8 cellular contexts compared by ENCODE assay signal in the genomic region with DNA sequence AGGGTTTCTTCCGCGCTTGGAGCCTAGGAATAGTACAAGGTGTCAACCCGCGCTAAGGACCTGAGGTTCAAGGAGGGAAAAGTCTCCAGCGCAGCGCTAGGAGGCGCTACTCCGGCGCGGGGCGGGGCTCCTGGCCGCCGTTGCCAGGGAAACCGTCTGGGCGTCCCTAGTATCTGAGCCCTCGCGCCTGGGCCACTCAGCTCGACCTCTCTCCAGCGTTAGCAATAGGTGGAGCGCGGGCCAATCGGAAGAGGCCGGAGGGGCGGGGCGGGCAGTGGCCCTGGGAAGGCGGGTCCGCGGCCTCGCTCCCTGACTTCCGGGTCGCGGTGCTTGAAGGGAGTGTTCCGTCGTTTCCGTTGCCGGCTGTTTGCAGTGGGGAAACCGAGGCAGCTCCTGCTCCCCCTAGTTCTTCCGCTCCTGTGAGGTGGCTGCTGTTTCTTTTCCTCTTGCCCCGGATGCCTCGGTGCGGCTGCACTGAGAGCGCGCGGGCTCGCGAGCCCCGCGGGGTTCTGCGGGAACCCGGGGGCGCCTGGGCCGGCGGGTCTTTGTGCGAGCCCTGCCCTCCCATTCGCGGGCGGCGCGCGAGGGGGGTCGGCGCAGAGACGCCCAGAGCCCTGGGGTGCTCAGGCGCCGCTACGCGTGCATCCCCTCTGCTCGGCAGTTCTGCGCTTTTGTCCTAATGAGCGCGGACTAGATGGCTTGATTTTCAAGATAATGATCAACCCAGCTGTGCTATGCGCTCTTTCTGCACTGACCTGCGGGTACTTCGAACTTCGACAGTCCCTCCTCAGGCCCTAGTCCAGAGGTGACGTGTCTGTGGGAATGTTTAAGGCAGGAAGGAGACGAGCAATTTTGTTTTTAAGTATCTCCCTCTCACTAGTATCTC. TPM values are rescaled to one million over a fixed set of nuclear protein-coding genes. Genes with fewer than 3 reads are reported as not detected.
DNase-seq lines count a peak whose midpoint lies in the region; ATAC-seq and TF ChIP-seq lines count a peak whose summit lies in the region.

ELMOD2 (plus strand) TSS at position 312 of the 886 bp plus-strand sequence. CDS start 1,261 bp downstream, outside the sequence.

- H3K36me3 ChIP-seq in PC-3 (ENCODE audit: low read depth, low read length) (no peaks in the 10 kb centered on the region; the same call in none of the 2 replicates), mucosa of stomach (ENCODE audit: control insufficient read depth, insufficient read depth, low read length) (no peaks in the 10 kb centered on the region)

- 0 out of 2 replicates have a peak, but pooled peaks have one; percentile 11 for TF ChIP-seq EP300 in Ishikawa (IDR thresholded peaks at IDR 0.05; ENCODE audit: borderline replicate concordance)

- CTCF ChIA-PET in PC-3 (lab: Charles Lee): interaction anchor here (0.5 to 0.7 kb wide), 2 partner anchors 75 to 151 kb away, joined by 3 read pairs; partner anchors contain the start of gene SCOC

- H3K79me2 ChIP-seq in PC-3 (ENCODE audit: low read length): peaks cover 15% of the 10 kb centered on the region; the same call in 1 of the 2 replicates

- H3K27me3 ChIP-seq in PC-3 (ENCODE audit: low read length): no peaks in the 10 kb centered on the region
- no peaks in the 10 kb centered on the region for H3K27me3 ChIP-seq in mucosa of stomach (ENCODE audit: control insufficient read depth, insufficient read depth, low read length)

- H4K20me1 ChIP-seq in PC-3 (ENCODE audit: low read length): no peaks in the 10 kb centered on the region

- peak within 1 kb of the TSS; percentile 80 for H3K4me2 ChIP-seq in PC-3 (ENCODE audit: low read length)

- TF ChIP-seq POLR2A in erythroblast (IDR thresholded peaks at IDR 0.05; ENCODE audit: low read length): peak; percentile 81

- POLR2A ChIA-PET in PC-3 (lab: Charles Lee; ENCODE audit: unreplicated experiment): no interaction called here

- ATAC-seq in GM21529 (IDR thresholded peaks at IDR 0.05; ENCODE audit: unreplicated experiment): peak; percentile 100
- peak; percentile 100 for ATAC-seq in PC-3

- no TSS peak for BruUV-seq in PC-3 (replicated peaks; lab: Mats Ljungman, UMichigan)

- peak; percentile 42; the same call in 1 of the 2 replicates for TF ChIP-seq RAD21 in Ishikawa (IDR thresholded peaks at IDR 0.05; ENCODE audit: low read depth)

- H3K4me1 ChIP-seq in PC-3 (ENCODE audit: insufficient read depth, low read length) (peaks cover 7% of the 10 kb centered on the region; the same call in 1 of the 2 replicates), mucosa of stomach (ENCODE audit: control insufficient read depth, insufficient read depth, low read length) (no peaks in the 10 kb centered on the region)

- intact Hi-C loops in PC-3 (cut with micrococcal nuclease): loop anchor here (1.0 to 5.0 kb wide), 2 partner anchors 97 to 152 kb away; partner anchors contain the start of genes CLGN and SCOC

- H3K9me3 ChIP-seq in PC-3 (ENCODE audit: low read length) (no peaks in the 10 kb centered on the region), mucosa of stomach (ENCODE audit: control insufficient read depth, low read length) (no peaks in the 10 kb centered on the region)

- H3F3A ChIP-seq in PC-3 (ENCODE audit: low read length, unreplicated experiment): no peaks in the 10 kb centered on the region

- no peaks in the 10 kb centered on the region for H3K9me2 ChIP-seq in PC-3 (replicated peaks; ENCODE audit: low read length)

- H2AFZ ChIP-seq in PC-3 (ENCODE audit: low read length): peak within 1 kb of the TSS; percentile 98

- peak; percentile 98 for DNase-seq in DMS153 treated with DMSO at 0.1 percent for 48 hours (lab: John Stamatoyannopoulos, UW; ENCODE audit: unreplicated experiment)
- peak; percentile 92 for DNase-seq in PC-3
- peak; percentile 96 for DNase-seq in activated T-cell treated with anti-CD3 and anti-CD28 coated beads, Interleukin-2, amount 50 U/mL, for 1 hour
- DNase-seq in erythroblast (lab: John Stamatoyannopoulos, UW): peak; percentile 98
- DNase-seq in stimulated activated CD8-positive, alpha-beta memory T cell treated with anti-CD3 and anti-CD28 coated beads, Interleukin-7, amount 100 ng/mL, for 24 hours (ENCODE audit: low read depth): peak; percentile 93

- H3K27ac ChIP-seq in PC-3 (ENCODE audit: low read length): peak within 1 kb of the TSS; percentile 37

- H3K4me3 ChIP-seq in PC-3 (ENCODE audit: low read length) (peak within 1 kb of the TSS; percentile 77), mucosa of stomach (ENCODE audit: low read length) (peak within 1 kb of the TSS; percentile 94)

- TF ChIP-seq CTCF in PC-3 (conservative IDR thresholded peaks at IDR 0.05; ENCODE audit: low read depth, low read length): peak; percentile 77

- H3K9ac ChIP-seq in PC-3 (ENCODE audit: low read length): peak within 1 kb of the TSS; percentile 84
- H3K9ac ChIP-seq in mucosa of stomach (ENCODE audit: low read length): peak within 1 kb of the TSS; percentile 96

TF ChIP-seq in Ishikawa, 13 proteins besides CTCF, POLR2A, EP300 and RAD21:
- TF ChIP-seq, protein P1, sequence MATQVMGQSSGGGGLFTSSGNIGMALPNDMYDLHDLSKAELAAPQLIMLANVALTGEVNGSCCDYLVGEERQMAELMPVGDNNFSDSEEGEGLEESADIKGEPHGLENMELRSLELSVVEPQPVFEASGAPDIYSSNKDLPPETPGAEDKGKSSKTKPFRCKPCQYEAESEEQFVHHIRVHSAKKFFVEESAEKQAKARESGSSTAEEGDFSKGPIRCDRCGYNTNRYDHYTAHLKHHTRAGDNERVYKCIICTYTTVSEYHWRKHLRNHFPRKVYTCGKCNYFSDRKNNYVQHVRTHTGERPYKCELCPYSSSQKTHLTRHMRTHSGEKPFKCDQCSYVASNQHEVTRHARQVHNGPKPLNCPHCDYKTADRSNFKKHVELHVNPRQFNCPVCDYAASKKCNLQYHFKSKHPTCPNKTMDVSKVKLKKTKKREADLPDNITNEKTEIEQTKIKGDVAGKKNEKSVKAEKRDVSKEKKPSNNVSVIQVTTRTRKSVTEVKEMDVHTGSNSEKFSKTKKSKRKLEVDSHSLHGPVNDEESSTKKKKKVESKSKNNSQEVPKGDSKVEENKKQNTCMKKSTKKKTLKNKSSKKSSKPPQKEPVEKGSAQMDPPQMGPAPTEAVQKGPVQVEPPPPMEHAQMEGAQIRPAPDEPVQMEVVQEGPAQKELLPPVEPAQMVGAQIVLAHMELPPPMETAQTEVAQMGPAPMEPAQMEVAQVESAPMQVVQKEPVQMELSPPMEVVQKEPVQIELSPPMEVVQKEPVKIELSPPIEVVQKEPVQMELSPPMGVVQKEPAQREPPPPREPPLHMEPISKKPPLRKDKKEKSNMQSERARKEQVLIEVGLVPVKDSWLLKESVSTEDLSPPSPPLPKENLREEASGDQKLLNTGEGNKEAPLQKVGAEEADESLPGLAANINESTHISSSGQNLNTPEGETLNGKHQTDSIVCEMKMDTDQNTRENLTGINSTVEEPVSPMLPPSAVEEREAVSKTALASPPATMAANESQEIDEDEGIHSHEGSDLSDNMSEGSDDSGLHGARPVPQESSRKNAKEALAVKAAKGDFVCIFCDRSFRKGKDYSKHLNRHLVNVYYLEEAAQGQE (IDR thresholded peaks at IDR 0.05; ENCODE audit: low read depth): no peak
- TF ChIP-seq YY1 (IDR thresholded peaks at IDR 0.05; ENCODE audit: low read depth) (0 out of 2 replicates have a peak, but pooled peaks have one; percentile 37), ZBTB7A (IDR thresholded peaks at IDR 0.05; ENCODE audit: low read depth) (peak; percentile 78), FOXM1 (IDR thresholded peaks at IDR 0.05; ENCODE audit: borderline replicate concordance, low read depth) (no peak), CREB1 (IDR thresholded peaks at IDR 0.05; ENCODE audit: low read depth) (no peak), TAF1 (IDR thresholded peaks at IDR 0.05; ENCODE audit: low read depth) (peak; percentile 43; the same call in 1 of the 2 replicates), TEAD4 (IDR thresholded peaks at IDR 0.05) (no peak), USF1 (IDR thresholded peaks at IDR 0.05) (0 out of 2 replicates have a peak, but pooled peaks have one; percentile 2), TCF12 (IDR thresholded peaks at IDR 0.05; ENCODE audit: low read depth) (0 out of 2 replicates have a peak, but pooled peaks have one; percentile 30), CEBPB (IDR thresholded peaks at IDR 0.05) (no peak), NFIC (IDR thresholded peaks at IDR 0.05) (0 out of 2 replicates have a peak, but pooled peaks have one; percentile 5)
- TF ChIP-seq, protein P2, sequence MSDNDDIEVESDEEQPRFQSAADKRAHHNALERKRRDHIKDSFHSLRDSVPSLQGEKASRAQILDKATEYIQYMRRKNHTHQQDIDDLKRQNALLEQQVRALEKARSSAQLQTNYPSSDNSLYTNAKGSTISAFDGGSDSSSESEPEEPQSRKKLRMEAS (IDR thresholded peaks at IDR 0.05): peak; percentile 78

RNA-seq across cellular contexts. Expression of gene ELMOD2, which starts in this region (rescaled TPM):
- 10.1 and 12.1 TPM in 2 replicates for total RNA-seq in PC-3 (2014; rRNA removed)

Comparison
In these comparisons a context has a peak if more than half of its experiments do, and no peak if none do; other contexts are left out.
1. Peak in every context shown above with its lines: DNase-seq, ATAC-seq, H3K4me3 ChIP-seq and H3K27ac ChIP-seq.